26 cellular contexts compared by ENCODE assay signal in the genomic region with DNA sequence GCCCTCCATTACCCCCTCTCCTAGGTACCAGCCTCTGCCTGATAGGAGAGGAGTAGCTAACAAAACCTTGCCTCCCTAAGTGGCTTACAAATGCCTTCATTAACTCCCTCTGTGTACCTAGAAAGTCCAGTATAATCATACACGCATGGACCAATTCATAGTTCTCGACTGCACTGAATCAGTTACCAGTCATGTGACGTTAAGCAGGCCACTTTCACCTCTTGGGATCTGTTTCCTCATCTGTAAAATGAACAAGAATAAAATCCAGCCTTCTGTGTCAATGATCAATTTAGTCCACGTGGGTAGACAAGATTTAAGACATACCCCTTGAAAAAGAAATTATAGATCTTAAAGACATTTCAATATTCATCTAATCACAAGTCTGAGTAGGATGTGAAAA.
"Had no signal": no experiment of that assay in that cellular context is flagged by ENCODE, and none has a peak within 500 bp of the region (broad histone marks: within the 10 kb centered on the region; RNA-seq: fewer than 3 reads in every experiment).

No MANE protein-coding gene starts in this region.

- H3K4me1 Mint-ChIP-seq: immature natural killer cell, naive B cell had no signal

- ATAC-seq: esophagus mucosa, foreskin keratinocyte, gastroesophageal sphincter, heart left ventricle, left lung, left ventricle myocardium superior, lower lobe of right lung, mucosa of descending colon had no signal

- H3K9me3 ChIP-seq: gastroesophageal sphincter, heart left ventricle, left lung, lower lobe of right lung, mucosa of descending colon had no signal

- H3K4me1 ChIP-seq: gastroesophageal sphincter, left lung, lower lobe of right lung had no signal

- H3K36me3 ChIP-seq: gastroesophageal sphincter, heart left ventricle, left lung, lower lobe of right lung had no signal

- H3K4me3 Mint-ChIP-seq: immature natural killer cell, mesothelial cell of epicardium, naive B cell had no signal

- H3K27ac Mint-ChIP-seq: immature natural killer cell, mesothelial cell of epicardium, naive B cell had no signal

- DNase-seq: dermis blood vessel endothelial cell; dorsolateral prefrontal cortex; effector CD4-positive, alpha-beta T cell; effector memory CD4-positive, alpha-beta T cell; erythroblast; foreskin keratinocyte; heart left ventricle; hypothalamus; immature natural killer cell; islet precursor cell; kidney; kidney glomerular epithelial cell; left lung; left ventricle myocardium superior; lower lobe of right lung; mesenchymal stem cell; mucosa of descending colon; naive B cell had no signal

- FAIRE-seq: colon, frontal cortex, kidney had no signal

- H3K27me3 ChIP-seq: heart left ventricle, hepatocyte, left lung had no signal

- H3K36me3 Mint-ChIP-seq: immature natural killer cell, mesothelial cell of epicardium, naive B cell had no signal

- H3K4me3 ChIP-seq: coronary artery, dorsolateral prefrontal cortex, gastroesophageal sphincter, heart left ventricle, hepatocyte, left lung, lower lobe of right lung, mucosa of descending colon had no signal

- H3K27ac ChIP-seq: coronary artery, dorsolateral prefrontal cortex, epithelial cell of prostate, foreskin keratinocyte, gastroesophageal sphincter, heart left ventricle, hepatocyte, left lung, lower lobe of right lung had no signal

- H3K9me3 Mint-ChIP-seq: immature natural killer cell, mesothelial cell of epicardium had no signal
